8 cellular contexts compared by ENCODE assay signal in the genomic region with DNA sequence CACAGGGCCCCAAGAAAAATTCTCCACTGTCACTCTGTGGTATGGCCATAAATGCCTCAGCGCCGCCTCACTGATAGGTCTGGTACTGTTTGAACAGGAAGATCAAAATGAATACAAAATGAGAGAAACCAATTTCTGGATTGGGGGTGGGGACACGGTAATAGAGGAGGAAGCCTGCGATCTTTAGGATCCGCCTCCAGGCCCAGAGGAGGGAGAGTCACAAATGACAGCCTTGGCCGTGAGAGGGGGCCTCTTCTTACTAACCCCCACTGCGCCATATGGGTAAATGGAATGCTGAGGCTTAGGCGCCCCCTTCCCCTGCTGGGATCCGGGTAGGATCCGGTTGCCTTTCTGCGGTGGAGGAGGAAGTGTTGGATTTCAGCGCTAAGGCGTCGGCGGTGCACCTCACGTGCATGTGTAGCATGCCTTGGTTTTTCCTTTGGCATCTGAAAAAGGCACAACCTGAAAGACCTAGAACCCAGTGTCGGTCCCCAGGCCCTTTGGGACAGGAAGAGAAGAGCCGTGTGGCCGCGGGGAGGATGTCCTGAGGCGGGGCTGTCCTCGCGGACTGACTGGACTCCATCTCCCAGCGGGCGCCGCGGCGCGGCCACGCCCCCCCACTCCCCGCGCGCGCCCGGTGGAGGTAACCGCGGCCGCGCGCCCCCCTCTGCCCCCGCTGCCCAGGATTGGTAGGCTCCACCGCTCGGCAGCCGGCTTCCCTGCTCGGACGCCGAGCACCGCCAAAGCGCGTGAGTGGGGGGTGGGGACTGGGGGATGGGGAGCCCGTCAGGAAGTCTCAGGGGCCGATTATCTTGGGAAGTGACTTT. TPM values are rescaled to one million over a fixed set of nuclear protein-coding genes. Genes with fewer than 3 reads are reported as not detected.
DNase-seq lines count a peak whose midpoint lies in the region; ATAC-seq and TF ChIP-seq lines count a peak whose summit lies in the region.

No MANE protein-coding gene starts in this region.

- H3K27ac ChIP-seq in SU-DHL-6 (ENCODE audit: low read depth, low read length) (peak overlapping the region; percentile 70), parathyroid adenoma (peak overlapping the region; percentile 78), tibial artery (peak overlapping the region; percentile 93 to 96)

- peaks cover 13% of the 10 kb centered on the region; the same call in 1 of the 2 replicates for H4K20me1 ChIP-seq in SU-DHL-6 (ENCODE audit: low read depth, low read length)

- peaks cover 37% of the 10 kb centered on the region for H3K79me2 ChIP-seq in SU-DHL-6 (ENCODE audit: insufficient read depth, low read length)
- H3K79me2 ChIP-seq in parathyroid adenoma = peaks cover 4% of the 10 kb centered on the region

- H3K4me3 ChIP-seq in SU-DHL-6 (ENCODE audit: insufficient read depth, low read length, poor library complexity, severe bottlenecking) = peak overlapping the region; percentile 76
- H3K4me3 ChIP-seq in parathyroid adenoma (ENCODE audit: low read depth, low read length) = peak overlapping the region; percentile 69
- H3K4me3 ChIP-seq in tibial artery = peak overlapping the region; percentile 76 to 95

- H3K4me1 ChIP-seq in parathyroid adenoma (peaks cover 3% of the 10 kb centered on the region), tibial artery (peaks cover 0 to 36% (median 30%) of the 10 kb centered on the region in 4 donors)

- peak; percentile 94 for DNase-seq in GM10266 (ENCODE audit: extremely low spot score)
- DNase-seq in NCI-H1105 (lab: John Stamatoyannopoulos, UW) = peak; percentile 89
- peak; percentile 66 for DNase-seq in activated naive CD8-positive, alpha-beta T cell treated with anti-CD3 and anti-CD28 coated beads, Interleukin-2, amount 50 U/mL, for 16 hours (ENCODE audit: low read depth, low spot score)
- DNase-seq in Right ventricle myocardium superior = peak; percentile 95
- peak; percentile 89 to 95 for DNase-seq in tibial artery

- intact Hi-C loops in Right ventricle myocardium superior (cut with DNase I) (no loop called here), tibial artery (cut with DNase I; ENCODE audit: low total_unique reads) (no loop called here)

- ATAC-seq in HG02678 (IDR thresholded peaks at IDR 0.05; ENCODE audit: unreplicated experiment) (peak; percentile 60), Right ventricle myocardium superior (ENCODE audit: poor library complexity) (peak; percentile 92)

- H3K27me3 ChIP-seq in SU-DHL-6 (ENCODE audit: low read length) (no peaks in the 10 kb centered on the region), parathyroid adenoma (ENCODE audit: control insufficient read depth, insufficient read depth, low read length) (no peaks in the 10 kb centered on the region), tibial artery (no peaks in the 10 kb centered on the region)

- H2AFZ ChIP-seq in SU-DHL-6 (ENCODE audit: low read depth, low read length, severe bottlenecking) (peak overlapping the region; percentile 38), parathyroid adenoma (peak overlapping the region; percentile 86)

- H3K9ac ChIP-seq in SU-DHL-6 (ENCODE audit: low read length) (peak overlapping the region; percentile 65), parathyroid adenoma (no peak overlapping the region)

- no peaks in the 10 kb centered on the region for H3K9me3 ChIP-seq in SU-DHL-6 (ENCODE audit: insufficient read depth, low read length)
- no peaks in the 10 kb centered on the region for H3K9me3 ChIP-seq in parathyroid adenoma (ENCODE audit: control insufficient read depth, low read length)
- no peaks in the 10 kb centered on the region for H3K9me3 ChIP-seq in tibial artery

- peaks cover 24% of the 10 kb centered on the region for H3F3A ChIP-seq in SU-DHL-6 (ENCODE audit: insufficient read depth)

- H3K36me3 ChIP-seq in SU-DHL-6 (ENCODE audit: low read length) (no peaks in the 10 kb centered on the region), parathyroid adenoma (ENCODE audit: control insufficient read depth, insufficient read depth, low read length) (no peaks in the 10 kb centered on the region), tibial artery (peaks cover 0 to 4% (median 0%) of the 10 kb centered on the region in 3 donors)

- H3K4me2 ChIP-seq in SU-DHL-6 (ENCODE audit: low read depth, low read length, poor library complexity, severe bottlenecking) = peak overlapping the region; percentile 74
- H3K4me2 ChIP-seq in parathyroid adenoma (ENCODE audit: low read length) = peak overlapping the region; percentile 80

- no peak for TF ChIP-seq CTCF in GM10266 (IDR thresholded peaks at IDR 0.05; ENCODE audit: control insufficient read depth, insufficient read depth, low read depth, missing control alignments)
- TF ChIP-seq CTCF in SU-DHL-6 (IDR thresholded peaks at IDR 0.05; ENCODE audit: insufficient read depth, low read length, poor library complexity, severe bottlenecking) = no peak
- no peak for TF ChIP-seq CTCF in parathyroid adenoma (IDR thresholded peaks at IDR 0.05)
- peak in 1 of 2 experiments; percentile 17 for TF ChIP-seq CTCF in tibial artery (IDR thresholded peaks at IDR 0.05)

- H3K9me2 ChIP-seq in SU-DHL-6 (replicated peaks; ENCODE audit: insufficient read depth, low read length) = no peaks in the 10 kb centered on the region

RNA-seq across cellular contexts. Expression of gene MADD, which starts 0.7 kb away (rescaled TPM):
- total RNA-seq in Right ventricle myocardium superior = 39.7 TPM

RNA-seq across cellular contexts. Expression of gene NR1H3, which starts 11.4 kb away (rescaled TPM):
- 19.1 TPM for total RNA-seq in Right ventricle myocardium superior

RNA-seq across cellular contexts. Expression of gene ACP2, which starts 20.6 kb away (rescaled TPM):
- 18.4 TPM for total RNA-seq in Right ventricle myocardium superior

RNA-seq across cellular contexts. Expression of gene DDB2, which starts 54.4 kb away (rescaled TPM):
- total RNA-seq in Right ventricle myocardium superior = 9.3 TPM

Comparison
In these comparisons a context has a peak if more than half of its experiments do, and no peak if none do; other contexts are left out.
1. Peak in every context shown above with its lines: DNase-seq, ATAC-seq, H3K4me3 ChIP-seq and H3K27ac ChIP-seq.